20 cellular contexts compared by ENCODE assay signal in genomic region chr3:105394177-105394576, GRCh38. TPM values are rescaled to one million over a fixed set of nuclear protein-coding genes. Genes with fewer than 3 reads are reported as not detected.
DNase-seq lines count a peak whose midpoint lies in the region; ATAC-seq, FAIRE-seq and TF ChIP-seq lines count a peak whose summit lies in the region.
"Had no signal": no experiment of that assay in that cellular context is flagged by ENCODE, and none has a peak within 500 bp of the region (broad histone marks: within the 10 kb centered on the region; RNA-seq: fewer than 3 reads in every experiment).

No MANE protein-coding gene starts in this region.

- peaks cover 12% of the 10 kb centered on the region for H3K4me1 Mint-ChIP-seq in astrocyte (ENCODE audit: low read depth, unreplicated experiment)

- H3K36me3 ChIP-seq in astrocyte (ENCODE audit: insufficient read depth, low read length), result peaks cover 4% of the 10 kb centered on the region
- H3K36me3 ChIP-seq in kidney (ENCODE audit: control insufficient read depth in 1 of 2, insufficient read depth in 2 of 2, low read length in 2 of 2), result no peaks in the 10 kb centered on the region
- H3K36me3 ChIP-seq: gastrocnemius medialis, left ventricle myocardium inferior, vagina had no signal

- peaks cover 14% of the 10 kb centered on the region for H3K36me3 Mint-ChIP-seq in astrocyte (ENCODE audit: low read depth, unreplicated experiment)

- intact Hi-C loops in kidney (cut with DNase I), result no loop called here

- H3K27ac Mint-ChIP-seq in astrocyte (ENCODE audit: unreplicated experiment), result no peak overlapping the region

- DNase-seq in HPDE6-E6E7 (ENCODE audit: extremely low spot score) (peak; percentile 41), astrocyte (ENCODE audit: low read depth) (peak; percentile 95), foreskin keratinocyte (peak in 1 of 2 donors; percentile 72), skeletal muscle cell (ENCODE audit: low read depth) (peak; percentile 68), kidney (no peak), SW 1271 (lab: John Stamatoyannopoulos, UW) (no peak)
- no peak for DNase-seq in activated T-cell treated with anti-CD3 and anti-CD28 coated beads, Interleukin-2, amount 50 U/mL, for 1 hour
- DNase-seq: activated CD4-positive, alpha-beta T cell treated with anti-CD3 and anti-CD28 coated beads, Interleukin-2, amount 50 U/mL, for 1 hour; activated CD8-positive, alpha-beta memory T cell treated with anti-CD3 and anti-CD28 coated beads, Interleukin-2, amount 50 U/mL, for 48 hours; activated gamma-delta T cell treated with Interleukin-2 at 50 U/mL for 16 hours; amygdala; DND-41; gastrocnemius medialis; left ventricle myocardium inferior; MM.1S; NCI-H1694 treated with DMSO at 0.1 percent for 48 hours; NK-92 treated with Interleukin-12 subunit alpha and Interleukin-12 subunit beta, amount 100 ng/mL, for 24 hours; stimulated activated CD4-positive, alpha-beta T cell treated with anti-CD3 and anti-CD28 coated beads, Interleukin-2, amount 100 ng/mL, for 48 hours had no signal

- FAIRE-seq in astrocyte (lab: Jason Lieb, UNC), result peak; percentile 89
- FAIRE-seq in kidney (lab: Jason Lieb, UNC), result no peak

- no peaks in the 10 kb centered on the region for H4K20me1 ChIP-seq in astrocyte (ENCODE audit: insufficient read depth, low read length)

- H3K27me3 ChIP-seq in astrocyte (ENCODE audit: insufficient read depth, low read length) (no peaks in the 10 kb centered on the region), foreskin keratinocyte (no peaks in the 10 kb centered on the region)
- H3K27me3 ChIP-seq: gastrocnemius medialis, vagina had no signal

- no peak overlapping the region for H3K4me3 ChIP-seq in astrocyte (ENCODE audit: insufficient read depth, low read depth, low read length)
- no peak overlapping the region for H3K4me3 ChIP-seq in skeletal muscle cell (ENCODE audit: low read depth, low read length)
- H3K4me3 ChIP-seq in kidney (ENCODE audit: low read length in 2 of 2), result no peak overlapping the region
- H3K4me3 ChIP-seq: gastrocnemius medialis, left ventricle myocardium inferior, vagina had no signal

- H3K4me1 ChIP-seq in astrocyte (ENCODE audit: insufficient read depth, low read length) (peaks cover 7% of the 10 kb centered on the region), foreskin keratinocyte (peaks cover 3% of the 10 kb centered on the region), kidney (ENCODE audit: control insufficient read depth in 1 of 2, insufficient read depth in 1 of 2, low read depth in 1 of 2, low read length in 2 of 2) (no peaks in the 10 kb centered on the region)
- H3K4me1 ChIP-seq: gastrocnemius medialis, left ventricle myocardium inferior, vagina had no signal

- H3K27me3 Mint-ChIP-seq in astrocyte (ENCODE audit: low read depth, unreplicated experiment), result no peaks in the 10 kb centered on the region

- no peak for TF ChIP-seq CTCF in astrocyte (IDR thresholded peaks at IDR 0.05; ENCODE audit: insufficient read depth, low read depth, low read length)
- TF ChIP-seq CTCF in foreskin keratinocyte (conservative IDR thresholded peaks at IDR 0.05), result no peak
- no peak for TF ChIP-seq CTCF in kidney (IDR thresholded peaks at IDR 0.05; ENCODE audit: borderline replicate concordance, extremely low read depth, insufficient read depth)

- peaks cover 100% of the 10 kb centered on the region for H3K79me2 ChIP-seq in astrocyte (ENCODE audit: insufficient read depth, low read length)

- H3K27ac ChIP-seq in astrocyte (ENCODE audit: low read depth, low read length) (peak overlapping the region; percentile 54), foreskin keratinocyte (no peak overlapping the region), kidney (ENCODE audit: low read depth in 2 of 2, low read length in 2 of 2) (no peak overlapping the region)
- H3K27ac ChIP-seq: gastrocnemius medialis, left ventricle myocardium inferior, parathyroid adenoma, vagina had no signal

- no peak overlapping the region for H3K4me3 Mint-ChIP-seq in astrocyte (ENCODE audit: unreplicated experiment)

- peak overlapping the region; percentile 10 for H3K9ac ChIP-seq in astrocyte (ENCODE audit: low read length)
- no peak overlapping the region for H3K9ac ChIP-seq in kidney (ENCODE audit: low read length in 2 of 2)
- H3K9ac ChIP-seq: parathyroid adenoma had no signal

- H3K9me3 ChIP-seq in astrocyte (ENCODE audit: insufficient read depth, low read depth, low read length) (no peaks in the 10 kb centered on the region), kidney (ENCODE audit: control insufficient read depth in 1 of 2, low read length in 2 of 2) (peaks cover 0 to 8% of the 10 kb centered on the region in 2 donors)
- H3K9me3 ChIP-seq: gastrocnemius medialis had no signal

- no peak overlapping the region for H3K4me2 ChIP-seq in astrocyte (ENCODE audit: low read length)

- peak; percentile 69 for ATAC-seq in foreskin keratinocyte
- ATAC-seq: gastrocnemius medialis had no signal

- H2AFZ ChIP-seq in astrocyte (ENCODE audit: low read depth, low read length), result no peak overlapping the region
- H2AFZ ChIP-seq: parathyroid adenoma had no signal

- peaks cover 15% of the 10 kb centered on the region for H3K9me3 Mint-ChIP-seq in astrocyte (ENCODE audit: unreplicated experiment)

RNA-seq across cellular contexts. Expression of gene ALCAM, which starts 27.5 kb away (rescaled TPM):
- total RNA-seq in astrocyte (137 and 154 TPM in 2 replicates), foreskin keratinocyte (89.9 and 117 TPM in 2 replicates), kidney (36.4 TPM)
- polyA plus RNA-seq in foreskin keratinocyte (27.6 and 30.0 TPM in 2 replicates), kidney (ENCODE audit: insufficient read depth, low read depth, low replicate concordance) (15.1 TPM)

Comparison
In these comparisons a context has a peak if more than half of its experiments do, and no peak if none do; other contexts are left out.
1. DNase-seq: peak in HPDE6-E6E7 (single experiment), astrocyte (single experiment) and skeletal muscle cell (single experiment); none in kidney (single experiment), SW 1271 (0 of 2) and activated T-cell treated with anti-CD3 and anti-CD28 coated beads, Interleukin-2, amount 50 U/mL, for 1 hour (single experiment).